In genomic region chr11:845872-846271, GRCh38 we compare ENCODE assay signal across 10 cellular contexts. TPM values are rescaled to one million over a fixed set of nuclear protein-coding genes. Genes with fewer than 3 reads are reported as not detected.
DNase-seq lines count a peak whose midpoint lies in the region; ATAC-seq and TF ChIP-seq lines count a peak whose summit lies in the region.
"Had no signal": no experiment of that assay in that cellular context is flagged by ENCODE, and none has a peak within 500 bp of the region (broad histone marks: within the 10 kb centered on the region; RNA-seq: fewer than 3 reads in every experiment).

No MANE protein-coding gene starts in this region.

- H3K9me3 ChIP-seq in right atrium auricular region: no peaks in the 10 kb centered on the region
- H3K9me3 ChIP-seq in neural progenitor cell (ENCODE audit: low read depth): no peaks in the 10 kb centered on the region
- no peaks in the 10 kb centered on the region for H3K9me3 ChIP-seq in uterus

- intact Hi-C loops in Right ventricle myocardium superior (cut with DNase I): loop anchor here (5.0 kb wide), 1 partner anchor 206 kb away; no protein-coding TSS in a partner anchor
- intact Hi-C loops in uterus (cut with DNase I; ENCODE audit: low total_unique reads): no loop called here

- peak overlapping the region; percentile 95 for H3K27ac ChIP-seq in right atrium auricular region
- no peak overlapping the region for H3K27ac ChIP-seq in neural progenitor cell
- H3K27ac ChIP-seq in uterus: peak overlapping the region; percentile 95 to 97
- H3K27ac ChIP-seq: parathyroid adenoma had no signal

- peak overlapping the region; percentile 65 for H3K27ac Mint-ChIP-seq in chondrocyte (ENCODE audit: unreplicated experiment)
- no peak overlapping the region for H3K27ac Mint-ChIP-seq in neural progenitor cell
- H3K27ac Mint-ChIP-seq in mesothelial cell of epicardium: no peak overlapping the region

- H3K36me3 ChIP-seq in right atrium auricular region (peaks cover under 1% of the 10 kb centered on the region), neural progenitor cell (no peaks in the 10 kb centered on the region), uterus (no peaks in the 10 kb centered on the region)

- ATAC-seq in Right ventricle myocardium superior (ENCODE audit: poor library complexity) (no peak), HG02970 (IDR thresholded peaks at IDR 0.05; ENCODE audit: low FRiP score, unreplicated experiment) (no peak)
- ATAC-seq: esophagus mucosa had no signal

- peaks cover 39% of the 10 kb centered on the region for H4K20me1 ChIP-seq in neural progenitor cell (ENCODE audit: low read depth)

- TF ChIP-seq POLR2A in uterus (IDR thresholded peaks at IDR 0.05): no peak

- H3K9me3 Mint-ChIP-seq in chondrocyte (ENCODE audit: low read depth): no peaks in the 10 kb centered on the region
- H3K9me3 Mint-ChIP-seq in neural progenitor cell: no peaks in the 10 kb centered on the region
- H3K9me3 Mint-ChIP-seq in mesothelial cell of epicardium: no peaks in the 10 kb centered on the region

- DNase-seq in right atrium auricular region (ENCODE audit: low spot score) (no peak), Right ventricle myocardium superior (no peak), chondrocyte (ENCODE audit: low spot score) (no peak), neural progenitor cell (ENCODE audit: low spot score) (no peak), uterus (no peak), mesothelial cell of epicardium (ENCODE audit: low spot score in 2 of 2, unreplicated experiment in 2 of 2) (no peak), NCI-H69 (lab: John Stamatoyannopoulos, UW) (no peak)

- H3K4me3 ChIP-seq in right atrium auricular region (peak overlapping the region in 1 of 2 donors; percentile 97), neural progenitor cell (no peak overlapping the region), uterus (no peak overlapping the region)

- peaks cover 0 to 82% of the 10 kb centered on the region in 2 donors for H3K4me1 ChIP-seq in right atrium auricular region
- peaks cover 45% of the 10 kb centered on the region for H3K4me1 ChIP-seq in neural progenitor cell
- H3K4me1 ChIP-seq in uterus: peaks cover 17 to 39% of the 10 kb centered on the region in 2 donors

- no peak overlapping the region for H2AFZ ChIP-seq in neural progenitor cell (replicated peaks)
- H2AFZ ChIP-seq: parathyroid adenoma had no signal

- H3K4me3 Mint-ChIP-seq in chondrocyte (ENCODE audit: unreplicated experiment) (peak overlapping the region; percentile 60), neural progenitor cell (no peak overlapping the region), mesothelial cell of epicardium (no peak overlapping the region)

- H3K4me2 ChIP-seq in neural progenitor cell: peak overlapping the region; percentile 97

- peaks cover 14% of the 10 kb centered on the region for H3K79me2 ChIP-seq in neural progenitor cell (ENCODE audit: low read depth)
- H3K79me2 ChIP-seq: parathyroid adenoma had no signal

- H3K9ac ChIP-seq in neural progenitor cell: no peak overlapping the region
- H3K9ac ChIP-seq: parathyroid adenoma had no signal

- H3K36me3 Mint-ChIP-seq in chondrocyte (ENCODE audit: low read depth) (no peaks in the 10 kb centered on the region), neural progenitor cell (no peaks in the 10 kb centered on the region), mesothelial cell of epicardium (no peaks in the 10 kb centered on the region)

- TF ChIP-seq CTCF in right atrium auricular region (IDR thresholded peaks at IDR 0.05): no peak
- TF ChIP-seq CTCF in chondrocyte (IDR thresholded peaks at IDR 0.05): no peak
- no peak for TF ChIP-seq CTCF in neural progenitor cell (IDR thresholded peaks at IDR 0.05)
- TF ChIP-seq CTCF in uterus (IDR thresholded peaks at IDR 0.05): no peak
- TF ChIP-seq CTCF in mesothelial cell of epicardium (IDR thresholded peaks at IDR 0.05; ENCODE audit: unreplicated experiment): no peak

- H3K27me3 ChIP-seq in right atrium auricular region (no peaks in the 10 kb centered on the region), neural progenitor cell (peaks cover 33% of the 10 kb centered on the region), uterus (no peaks in the 10 kb centered on the region)

- peaks cover 48% of the 10 kb centered on the region for H3F3A ChIP-seq in neural progenitor cell (ENCODE audit: low read depth)

- H3K4me1 Mint-ChIP-seq in chondrocyte (ENCODE audit: low read depth) (peaks cover 43% of the 10 kb centered on the region), neural progenitor cell (peaks cover 30% of the 10 kb centered on the region), mesothelial cell of epicardium (peaks cover 40% of the 10 kb centered on the region)

- H3K27me3 Mint-ChIP-seq in chondrocyte (ENCODE audit: low read depth) (no peaks in the 10 kb centered on the region), neural progenitor cell (ENCODE audit: insufficient read depth, low read depth) (peaks cover 11% of the 10 kb centered on the region), mesothelial cell of epicardium (ENCODE audit: low read depth) (no peaks in the 10 kb centered on the region)

RNA-seq across cellular contexts. Expression of gene TSPAN4, which starts 3.2 kb away (rescaled TPM):
- total RNA-seq in right atrium auricular region (10 to 100 TPM; 37.2 to 81.0 TPM), Right ventricle myocardium superior (40.5 TPM), chondrocyte (62.3 to 115 TPM (median 69.2 TPM) in 3 replicates), neural progenitor cell (ENCODE audit: low replicate concordance) (19.6 and 58.2 TPM in 2 replicates), uterus (100 to 1,000 TPM in 2 of 4 donors, 10 to 100 TPM in 2; 68.4 to 119 (median 105) TPM), mesothelial cell of epicardium (94.1 to 98.8 TPM (median 96.6 TPM) in 3 replicates)

RNA-seq across cellular contexts. Expression of gene POLR2L, which starts 3.5 kb away (rescaled TPM):
- 100 to 1,000 TPM in 1 of 2 donors, 10 to 100 TPM in 1; 54.5 to 132 TPM for total RNA-seq in right atrium auricular region
- 267 TPM for total RNA-seq in Right ventricle myocardium superior
- total RNA-seq in chondrocyte: 139 to 173 TPM (median 142 TPM) in 3 replicates
- total RNA-seq in neural progenitor cell (ENCODE audit: low replicate concordance): 12.9 and 27.5 TPM in 2 replicates
- total RNA-seq in uterus: 10 to 100 TPM; 10.5 to 81.5 (median 42.8) TPM
- 78.7 to 80.2 TPM (median 79.8 TPM) in 3 replicates for total RNA-seq in mesothelial cell of epicardium

RNA-seq across cellular contexts. Expression of gene CD151, which starts 13.1 kb away (rescaled TPM):
- total RNA-seq in right atrium auricular region: 100 to 1,000 TPM; 322 to 710 TPM
- total RNA-seq in Right ventricle myocardium superior: 405 TPM
- 460 to 558 TPM (median 549 TPM) in 3 replicates for total RNA-seq in chondrocyte
- 37.4 and 82.2 TPM in 2 replicates for total RNA-seq in neural progenitor cell (ENCODE audit: low replicate concordance)
- 100 to 1,000 TPM in 3 of 4 donors, 10 to 100 TPM in 1; 76.8 to 382 (median 259) TPM for total RNA-seq in uterus
- 125 to 142 TPM (median 140 TPM) in 3 replicates for total RNA-seq in mesothelial cell of epicardium

RNA-seq across cellular contexts. Expression of gene CRACR2B, which starts 18.2 kb away (rescaled TPM):
- 10 to 100 TPM; 15.6 to 29.7 TPM for total RNA-seq in right atrium auricular region
- total RNA-seq in Right ventricle myocardium superior: 18.9 TPM
- total RNA-seq in chondrocyte: 0.57 to 5.0 TPM (median 1.4 TPM) in 3 replicates
- total RNA-seq in neural progenitor cell (ENCODE audit: low replicate concordance): 3.9 and 11.6 TPM in 2 replicates
- 10 to 100 TPM in 1 of 4 donors, 1 to 10 TPM in 2, under 1 TPM in 1; 0.77 to 15.5 (median 2.5) TPM for total RNA-seq in uterus
- 9.9 to 10.6 TPM (median 10.0 TPM) in 3 replicates for total RNA-seq in mesothelial cell of epicardium

RNA-seq across cellular contexts. Expression of gene PNPLA2, which starts 27.2 kb away (rescaled TPM):
- 100 to 1,000 TPM in 1 of 2 donors, 10 to 100 TPM in 1; 94.4 to 123 TPM for total RNA-seq in right atrium auricular region
- 346 TPM for total RNA-seq in Right ventricle myocardium superior
- 56.0 to 59.1 TPM (median 56.0 TPM) in 3 replicates for total RNA-seq in chondrocyte
- total RNA-seq in neural progenitor cell (ENCODE audit: low replicate concordance): 2.6 and 20.9 TPM in 2 replicates
- 10 to 100 TPM; 16.9 to 96.2 (median 37.1) TPM for total RNA-seq in uterus
- 41.3 to 50.9 TPM (median 50.0 TPM) in 3 replicates for total RNA-seq in mesothelial cell of epicardium
